20 cellular contexts compared by ENCODE assay signal in genomic region chr2:200039847-200040246, GRCh38.
DNase-seq lines count a peak whose midpoint lies in the region; ATAC-seq, FAIRE-seq and TF ChIP-seq lines count a peak whose summit lies in the region.
"Had no signal": no experiment of that assay in that cellular context is flagged by ENCODE, and none has a peak within 500 bp of the region (broad histone marks: within the 10 kb centered on the region; RNA-seq: fewer than 3 reads in every experiment).

No MANE protein-coding gene starts in this region.

- FAIRE-seq in GM19239 (lab: Jason Lieb, UNC) = no peak
- FAIRE-seq: GM12891, pancreas had no signal

- TF ChIP-seq CTCF in heart left ventricle (IDR thresholded peaks at IDR 0.05) (no peak), mammary epithelial cell (conservative IDR thresholded peaks at IDR 0.05 in 1 of 2, IDR thresholded peaks at IDR 0.05 in 1 of 2; ENCODE audit: extremely low read depth in 1 of 2, insufficient read depth in 1 of 2, low read depth in 1 of 2, low read length in 2 of 2) (no peak)

- H3K36me3 Mint-ChIP-seq in activated CD8-positive, alpha-beta memory T cell treated with anti-CD3 and anti-CD28 coated beads, Interleukin-2, amount 10 ng/mL, durations not matched to agents 7 days and 5 days = peaks cover 1% of the 10 kb centered on the region

- no peak overlapping the region for H3K4me3 ChIP-seq in heart left ventricle
- H3K4me3 ChIP-seq in mammary epithelial cell (replicated peaks in 1 of 3; ENCODE audit: insufficient read depth in 1 of 3, low read depth in 2 of 3, low read length in 3 of 3) = no peak overlapping the region
- H3K4me3 ChIP-seq: coronary artery, pancreas, suprapubic skin had no signal

- H4K20me1 ChIP-seq in mammary epithelial cell (ENCODE audit: insufficient read depth, low read length) = no peaks in the 10 kb centered on the region

- no peak overlapping the region for H3K27ac ChIP-seq in heart left ventricle
- no peak overlapping the region for H3K27ac ChIP-seq in mammary epithelial cell (ENCODE audit: insufficient read depth, low read depth, low read length)
- H3K27ac ChIP-seq: coronary artery, pancreas, suprapubic skin had no signal

- ATAC-seq in left ventricle myocardium superior (peak; percentile 25), heart left ventricle (no peak)
- no peak for ATAC-seq in activated CD8-positive, alpha-beta memory T cell treated with anti-CD3 and anti-CD28 coated beads, Interleukin-2, amount 10 ng/mL, durations not matched to agents 7 days and 5 days
- ATAC-seq: activated naive CD8-positive, alpha-beta T cell treated with anti-CD3 and anti-CD28 coated beads, Interleukin-2, amount 50 U/mL, for 24 hours; esophagus mucosa had no signal

- intact Hi-C loops in left ventricle myocardium superior (cut with micrococcal nuclease) = no loop called here
- intact Hi-C loops in heart left ventricle (cut with DNase I) = no loop called here
- intact Hi-C loops in mammary epithelial cell (cut with micrococcal nuclease) = no loop called here

- CTCF ChIA-PET in mammary epithelial cell (lab: Charles Lee; ENCODE audit: low non-redundant PET) = no interaction called here
- CTCF ChIA-PET in activated CD8-positive, alpha-beta memory T cell treated with anti-CD3 and anti-CD28 coated beads, Interleukin-2, amount 10 ng/mL, durations not matched to agents 7 days and 5 days (lab: Charles Lee) = no interaction called here

- H3K4me3 Mint-ChIP-seq in activated CD8-positive, alpha-beta memory T cell treated with anti-CD3 and anti-CD28 coated beads, Interleukin-2, amount 10 ng/mL, durations not matched to agents 7 days and 5 days = no peak overlapping the region
- H3K4me3 Mint-ChIP-seq: activated naive CD8-positive, alpha-beta T cell treated with anti-CD3 and anti-CD28 coated beads, Interleukin-2, amount 50 U/mL, for 24 hours; activated T-cell treated with anti-CD3 and anti-CD28 coated beads, Interleukin-2, amount 50 U/mL, for 24 hours had no signal

- no peak overlapping the region for H3K4me2 ChIP-seq in mammary epithelial cell (ENCODE audit: insufficient read depth, low read depth, low read length)

- peaks cover 31% of the 10 kb centered on the region for H3K27me3 Mint-ChIP-seq in activated CD8-positive, alpha-beta memory T cell treated with anti-CD3 and anti-CD28 coated beads, Interleukin-2, amount 10 ng/mL, durations not matched to agents 7 days and 5 days

- H3K9ac ChIP-seq in mammary epithelial cell (ENCODE audit: insufficient read depth, low read length) = no peak overlapping the region

- H3K9me3 ChIP-seq in heart left ventricle (peaks cover 0 to 5% (median 0%) of the 10 kb centered on the region in 12 donors), mammary epithelial cell (replicated peaks; ENCODE audit: insufficient read depth, low read length) (no peaks in the 10 kb centered on the region)
- H3K9me3 ChIP-seq: pancreas, suprapubic skin had no signal

- WGBS in heart left ventricle, 4 donors = 54 to 74% (median 71%) methylated on average over 6 of the region's 6 CpGs
- 71% methylated on average over 6 of the region's 6 CpGs for WGBS in mammary epithelial cell (ENCODE audit: low coverage, missing lambda C conversion rate)

- no peak for TF ChIP-seq POLR2A in heart left ventricle (IDR thresholded peaks at IDR 0.05)

- in situ Hi-C loops in mammary epithelial cell (cut with MboI; ENCODE audit: low sequenced_read_pairs in 2 of 2) = no loop called here

- dilution Hi-C loops in mammary epithelial cell (cut with HindIII; ENCODE audit: low sequenced_read_pairs) = no loop called here

- BruUV-seq in mammary epithelial cell (replicated peaks; lab: Mats Ljungman, UMichigan) = no TSS peak

- peaks cover 2% of the 10 kb centered on the region for H3K9me3 Mint-ChIP-seq in activated CD8-positive, alpha-beta memory T cell treated with anti-CD3 and anti-CD28 coated beads, Interleukin-2, amount 10 ng/mL, durations not matched to agents 7 days and 5 days (ENCODE audit: low read depth)

- H3K4me1 Mint-ChIP-seq in activated CD8-positive, alpha-beta memory T cell treated with anti-CD3 and anti-CD28 coated beads, Interleukin-2, amount 10 ng/mL, durations not matched to agents 7 days and 5 days = no peaks in the 10 kb centered on the region
- H3K4me1 Mint-ChIP-seq: activated naive CD8-positive, alpha-beta T cell treated with anti-CD3 and anti-CD28 coated beads, Interleukin-2, amount 50 U/mL, for 24 hours had no signal

- H3K36me3 ChIP-seq in heart left ventricle (no peaks in the 10 kb centered on the region), mammary epithelial cell (ENCODE audit: insufficient read depth, low read length) (no peaks in the 10 kb centered on the region)
- H3K36me3 ChIP-seq: pancreas, suprapubic skin had no signal

- H3K79me2 ChIP-seq in mammary epithelial cell (ENCODE audit: insufficient read depth, low read length) = no peaks in the 10 kb centered on the region

- H3K27me3 ChIP-seq in heart left ventricle (no peaks in the 10 kb centered on the region), mammary epithelial cell (ENCODE audit: insufficient read depth, low read length) (no peaks in the 10 kb centered on the region)
- H3K27me3 ChIP-seq: pancreas, suprapubic skin had no signal

- no peak overlapping the region for H2AFZ ChIP-seq in mammary epithelial cell (ENCODE audit: low read depth, low read length)

- H3K27ac Mint-ChIP-seq in activated CD8-positive, alpha-beta memory T cell treated with anti-CD3 and anti-CD28 coated beads, Interleukin-2, amount 10 ng/mL, durations not matched to agents 7 days and 5 days = no peak overlapping the region
- H3K27ac Mint-ChIP-seq: activated naive CD8-positive, alpha-beta T cell treated with anti-CD3 and anti-CD28 coated beads, Interleukin-2, amount 50 U/mL, for 24 hours; activated T-cell treated with anti-CD3 and anti-CD28 coated beads, Interleukin-2, amount 50 U/mL, for 24 hours had no signal

- DNase-seq in left ventricle myocardium superior (no peak), heart left ventricle (no peak), amniotic epithelial cell (ENCODE audit: low read depth) (peak; percentile 97), foreskin melanocyte (peak; percentile 93), islet precursor cell (no peak), GM19239 (ENCODE audit: insufficient read length, low spot score) (no peak), mammary epithelial cell (no peak)
- DNase-seq in activated CD8-positive, alpha-beta memory T cell treated with anti-CD3 and anti-CD28 coated beads, Interleukin-2, amount 10 ng/mL, durations not matched to agents 7 days and 5 days = no peak
- DNase-seq: activated naive CD8-positive, alpha-beta T cell treated with anti-CD3 and anti-CD28 coated beads, Interleukin-2, amount 50 U/mL, for 24 hours; activated T-cell treated with anti-CD3 and anti-CD28 coated beads, Interleukin-2, amount 50 U/mL, for 24 hours; DMS79 treated with DMSO at 0.1 percent for 48 hours; KBM-7; midbrain; NCI-H1436 treated with DMSO at 0.1 percent for 48 hours; pancreas; T-helper 2 cell had no signal

- H3K4me1 ChIP-seq in heart left ventricle = no peaks in the 10 kb centered on the region
- no peaks in the 10 kb centered on the region for H3K4me1 ChIP-seq in mammary epithelial cell (ENCODE audit: insufficient read depth, low read length)
- H3K4me1 ChIP-seq: pancreas had no signal

Comparison
In these comparisons a context has a peak if more than half of its experiments do, and no peak if none do; other contexts are left out.
1. DNase-seq: peak in amniotic epithelial cell (single experiment) and foreskin melanocyte (single experiment); none in left ventricle myocardium superior (single experiment), heart left ventricle (0 of 5), islet precursor cell (single experiment), GM19239 (single experiment), mammary epithelial cell (single experiment) and activated CD8-positive, alpha-beta memory T cell treated with anti-CD3 and anti-CD28 coated beads, Interleukin-2, amount 10 ng/mL, durations not matched to agents 7 days and 5 days (single experiment).